26 cellular contexts compared by ENCODE assay signal in the genomic region with DNA sequence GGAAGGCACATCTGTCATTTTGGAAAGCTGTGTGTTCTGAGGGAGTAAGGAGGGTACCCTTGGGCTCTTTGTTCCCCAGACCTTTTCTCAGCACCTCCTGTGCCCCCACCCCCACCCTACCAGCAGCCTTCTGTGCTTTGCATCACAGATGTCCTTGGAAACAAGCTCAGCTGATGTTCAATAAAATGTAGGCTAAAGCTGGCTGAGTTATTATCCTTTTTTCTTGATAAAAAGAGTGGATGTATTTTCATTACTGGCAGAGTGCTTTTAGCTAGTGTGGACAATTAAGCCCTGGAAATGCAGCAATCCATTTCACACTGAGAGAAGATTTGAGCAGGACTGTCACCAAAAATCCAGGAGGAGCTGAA.
"Had no signal": no experiment of that assay in that cellular context is flagged by ENCODE, and none has a peak within 500 bp of the region (broad histone marks: within the 10 kb centered on the region; RNA-seq: fewer than 3 reads in every experiment).

No MANE protein-coding gene starts in this region.

- H3K27ac ChIP-seq: ascending aorta, brain microvascular endothelial cell, gastroesophageal sphincter, spleen, testis, transverse colon had no signal

- H3K9me3 ChIP-seq: ascending aorta, gastroesophageal sphincter, spleen, testis, transverse colon had no signal

- H3K36me3 ChIP-seq: ascending aorta, brain microvascular endothelial cell, gastroesophageal sphincter, spleen, transverse colon had no signal

- H3K9me3 Mint-ChIP-seq: activated CD4-positive, alpha-beta memory T cell treated with anti-CD3 and anti-CD28 coated beads for 36 hours; activated CD4-positive, alpha-beta T cell treated with anti-CD3 and anti-CD28 coated beads, Interleukin-2, amount 10 ng/mL, durations not matched to agents 24 days and 14 days; activated naive CD4-positive, alpha-beta T cell treated with anti-CD3 and anti-CD28 coated beads for 36 hours; activated naive CD8-positive, alpha-beta T cell treated with anti-CD3 and anti-CD28 coated beads, Interleukin-2, amount 10 ng/mL, durations not matched to agents 7 days and 5 days; activated T-helper 1 cell treated with anti-CD3 and anti-CD28 coated beads, Interleukin-12 subunit alpha, Interleukin-12 subunit beta, Interleukin-2, Interleukin-4 antibody, amounts not matched to agents 30 ng/mL and 10 ng/mL and 1 ng/mL, durations not matched to agents 14 hours and 24 hours and 36 hours; effector memory CD8-positive, alpha-beta T cell; natural killer cell; T-helper 1 cell treated with Interleukin-12 subunit alpha and Interleukin-12 subunit beta and Interleukin-4 antibody, amounts not matched to agents 30 μg/mL and 1 μg/mL, for 36 hours had no signal

- H3K36me3 Mint-ChIP-seq: activated CD4-positive, alpha-beta memory T cell treated with anti-CD3 and anti-CD28 coated beads for 36 hours; activated naive CD8-positive, alpha-beta T cell treated with anti-CD3 and anti-CD28 coated beads, Interleukin-2, amount 10 ng/mL, durations not matched to agents 7 days and 5 days; natural killer cell had no signal

- DNase-seq: activated CD4-positive, alpha-beta memory T cell treated with anti-CD3 and anti-CD28 coated beads for 36 hours; activated CD4-positive, alpha-beta T cell treated with anti-CD3 and anti-CD28 coated beads, Interleukin-2, amount 10 ng/mL, durations not matched to agents 24 days and 14 days; activated CD4-positive, CD25-positive, alpha-beta regulatory T cell treated with anti-CD3 and anti-CD28 coated beads, Interleukin-2, amount 50 U/mL, for 72 hours; activated CD8-positive, alpha-beta memory T cell treated with anti-CD3 and anti-CD28 coated beads, Interleukin-2, amount 50 U/mL, for 4 hours; activated effector memory CD4-positive, alpha-beta T cell treated with anti-CD3 and anti-CD28 coated beads, Interleukin-2, amount 50 U/mL, for 16 hours; activated naive CD4-positive, alpha-beta T cell treated with anti-CD3 and anti-CD28 coated beads for 36 hours; activated naive CD8-positive, alpha-beta T cell treated with anti-CD3 and anti-CD28 coated beads, Interleukin-2, amount 10 ng/mL, durations not matched to agents 7 days and 5 days; activated T-cell treated with anti-CD3 and anti-CD28 coated beads, Interleukin-2, amount 50 U/mL, for 1 hour; brain microvascular endothelial cell; cortex of kidney; effector memory CD8-positive, alpha-beta T cell; hypothalamus; midbrain; natural killer cell; posterior cingulate gyrus; right cardiac atrium; spleen; stimulated activated CD4-positive, alpha-beta T cell treated with anti-CD3 and anti-CD28 coated beads, Interleukin-2, amount 100 ng/mL, for 48 hours; stimulated activated naive CD4-positive, alpha-beta T cell treated with Interleukin-2 at 50 U/mL for 16 hours; T-helper 9 cell; testis; transverse colon had no signal

- ATAC-seq: effector memory CD8-positive, alpha-beta T cell; gastroesophageal sphincter; natural killer cell; right cardiac atrium had no signal

- H3K4me3 ChIP-seq: ascending aorta, gastroesophageal sphincter, spleen, testis, transverse colon had no signal

- H3K27ac Mint-ChIP-seq: activated CD4-positive, alpha-beta memory T cell treated with anti-CD3 and anti-CD28 coated beads for 36 hours; activated CD4-positive, alpha-beta T cell treated with anti-CD3 and anti-CD28 coated beads, Interleukin-2, amount 10 ng/mL, durations not matched to agents 24 days and 14 days; activated naive CD4-positive, alpha-beta T cell treated with anti-CD3 and anti-CD28 coated beads for 36 hours; activated naive CD8-positive, alpha-beta T cell treated with anti-CD3 and anti-CD28 coated beads, Interleukin-2, amount 10 ng/mL, durations not matched to agents 7 days and 5 days; activated T-helper 1 cell treated with anti-CD3 and anti-CD28 coated beads, Interleukin-12 subunit alpha, Interleukin-12 subunit beta, Interleukin-2, Interleukin-4 antibody, amounts not matched to agents 30 ng/mL and 10 ng/mL and 1 ng/mL, durations not matched to agents 14 hours and 24 hours and 36 hours; effector memory CD8-positive, alpha-beta T cell; natural killer cell; T-helper 1 cell treated with Interleukin-12 subunit alpha and Interleukin-12 subunit beta and Interleukin-4 antibody, amounts not matched to agents 30 μg/mL and 1 μg/mL, for 36 hours had no signal

- H3K4me3 Mint-ChIP-seq: activated CD4-positive, alpha-beta memory T cell treated with anti-CD3 and anti-CD28 coated beads for 36 hours; activated CD4-positive, alpha-beta T cell treated with anti-CD3 and anti-CD28 coated beads, Interleukin-2, amount 10 ng/mL, durations not matched to agents 24 days and 14 days; activated naive CD4-positive, alpha-beta T cell treated with anti-CD3 and anti-CD28 coated beads for 36 hours; activated naive CD8-positive, alpha-beta T cell treated with anti-CD3 and anti-CD28 coated beads, Interleukin-2, amount 10 ng/mL, durations not matched to agents 7 days and 5 days; activated T-helper 1 cell treated with anti-CD3 and anti-CD28 coated beads, Interleukin-12 subunit alpha, Interleukin-12 subunit beta, Interleukin-2, Interleukin-4 antibody, amounts not matched to agents 30 ng/mL and 10 ng/mL and 1 ng/mL, durations not matched to agents 14 hours and 24 hours and 36 hours; effector memory CD8-positive, alpha-beta T cell; natural killer cell; T-helper 1 cell treated with Interleukin-12 subunit alpha and Interleukin-12 subunit beta and Interleukin-4 antibody, amounts not matched to agents 30 μg/mL and 1 μg/mL, for 36 hours had no signal

- H3K27me3 ChIP-seq: ascending aorta, brain microvascular endothelial cell, gastroesophageal sphincter, testis, transverse colon had no signal

- H3K4me1 Mint-ChIP-seq: activated CD4-positive, alpha-beta T cell treated with anti-CD3 and anti-CD28 coated beads, Interleukin-2, amount 10 ng/mL, durations not matched to agents 24 days and 14 days; activated naive CD8-positive, alpha-beta T cell treated with anti-CD3 and anti-CD28 coated beads, Interleukin-2, amount 10 ng/mL, durations not matched to agents 7 days and 5 days had no signal
